ENCODE assay signal across 7 cellular contexts in the genomic region with DNA sequence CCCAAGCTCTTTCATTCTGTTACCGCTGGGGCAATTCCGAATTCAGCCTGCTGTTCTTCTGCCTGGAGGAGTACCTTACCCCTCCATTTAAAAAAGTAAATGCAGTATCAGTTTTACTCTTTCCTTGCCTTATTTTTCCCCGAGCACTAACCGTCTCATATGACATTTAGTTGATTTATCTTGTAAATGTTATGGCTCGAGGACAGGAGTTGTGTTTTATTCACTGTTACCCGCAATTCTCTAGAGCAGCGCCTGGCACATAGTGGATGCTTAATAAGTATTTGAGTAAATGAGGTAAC. TPM values are rescaled to one million over a fixed set of nuclear protein-coding genes. Genes with fewer than 3 reads are reported as not detected.
A peak's percentile ranks its signal among the peaks of the same experiment; 100 is the strongest.
DNase-seq lines count a peak whose midpoint lies in the region; ATAC-seq and TF ChIP-seq lines count a peak whose summit lies in the region.

No MANE protein-coding gene starts in this region.

- H3K27me3 Mint-ChIP-seq in central memory CD8-positive, alpha-beta T cell, result no peaks in the 10 kb centered on the region

- peaks cover 4% of the 10 kb centered on the region for H4K20me1 ChIP-seq in osteoblast (ENCODE audit: insufficient read depth, low read length)

- no peaks in the 10 kb centered on the region for H3K27me3 ChIP-seq in osteoblast (ENCODE audit: insufficient read depth, low read length)

- no peaks in the 10 kb centered on the region for H3K36me3 ChIP-seq in osteoblast (ENCODE audit: insufficient read depth, low read length)

- TF ChIP-seq CTCF in osteoblast (IDR thresholded peaks at IDR 0.05; ENCODE audit: extremely low read depth, low read depth, low read length), result peak; percentile 10

- peaks cover 37% of the 10 kb centered on the region for H3K4me1 Mint-ChIP-seq in central memory CD8-positive, alpha-beta T cell

- peak overlapping the region; percentile 95 for H3K27ac Mint-ChIP-seq in central memory CD8-positive, alpha-beta T cell (ENCODE audit: low read depth)

- H3K9me3 ChIP-seq in osteoblast (ENCODE audit: low read depth, low read length), result no peaks in the 10 kb centered on the region

- no peak overlapping the region for H3K27ac ChIP-seq in osteoblast (ENCODE audit: low read depth, low read length)

- peaks cover 3% of the 10 kb centered on the region for H3K4me1 ChIP-seq in osteoblast (ENCODE audit: insufficient read depth, low read length)

- H2AFZ ChIP-seq in osteoblast (ENCODE audit: low read length), result peak overlapping the region; percentile 89

- H3K36me3 Mint-ChIP-seq in central memory CD8-positive, alpha-beta T cell (ENCODE audit: insufficient read depth), result peaks cover 7% of the 10 kb centered on the region

- H3K79me2 ChIP-seq in osteoblast (ENCODE audit: insufficient read depth, low read length), result peaks cover 34% of the 10 kb centered on the region

- peak overlapping the region; percentile 94 for H3K4me3 Mint-ChIP-seq in central memory CD8-positive, alpha-beta T cell

- DNase-seq in central memory CD8-positive, alpha-beta T cell (ENCODE audit: low spot score in 2 of 2), result no peak
- no peak for DNase-seq in osteoblast (ENCODE audit: insufficient read length, low spot score, missing footprints)
- no peak for DNase-seq in dedifferentiated amniotic fluid mesenchymal stem cell (ENCODE audit: extremely low spot score)
- no peak for DNase-seq in NCI-H1048 (lab: John Stamatoyannopoulos, UW)
- no peak for DNase-seq in stimulated activated CD4-positive, alpha-beta T cell treated with anti-CD3 and anti-CD28 coated beads, Interleukin-4, amount 100 ng/mL, for 24 hours

- H3K4me3 ChIP-seq in osteoblast (ENCODE audit: insufficient read depth, low read length), result peak overlapping the region; percentile 88

- peak; percentile 1 for ATAC-seq in GM19438 (IDR thresholded peaks at IDR 0.05; ENCODE audit: low read depth, unreplicated experiment)
- peak; percentile 7 for ATAC-seq in HG03457 (IDR thresholded peaks at IDR 0.05; ENCODE audit: unreplicated experiment)
- ATAC-seq in central memory CD8-positive, alpha-beta T cell (replicated peaks; ENCODE audit: extremely low read depth, poor library complexity, severe bottlenecking), result peak; percentile 1

- H3K9me3 Mint-ChIP-seq in central memory CD8-positive, alpha-beta T cell, result no peaks in the 10 kb centered on the region

- peak overlapping the region; percentile 81 for H3K4me2 ChIP-seq in osteoblast (ENCODE audit: insufficient read depth, low read length)

RNA-seq across cellular contexts. Expression of a gene that starts 0.4 kb away (rescaled TPM):
- 10.6 and 11.6 TPM in 2 replicates for total RNA-seq in osteoblast

RNA-seq across cellular contexts. Expression of a gene that starts 37.2 kb away (rescaled TPM):
- total RNA-seq in osteoblast, result 30.0 and 30.1 TPM in 2 replicates
